In genomic region chr9:137299938-137300337, GRCh38 we compare ENCODE assay signal across 2 cellular contexts.
TF ChIP-seq lines count a peak whose summit lies in the region.

No MANE protein-coding gene starts in this region.

TF ChIP-seq in endothelial cell of umbilical vein, 7 proteins besides CTCF, POLR2A, EP300 and RAD21:
- no peak for TF ChIP-seq FOS (IDR thresholded peaks at IDR 0.05; ENCODE audit: borderline replicate concordance, insufficient read depth, low read length)
- TF ChIP-seq GATA2 (IDR thresholded peaks at IDR 0.05; ENCODE audit: insufficient read depth, insufficient read length, low read depth, low read length): no peak
- TF ChIP-seq MYC (IDR thresholded peaks at IDR 0.05; ENCODE audit: low read depth, low read length): no peak
- no peak for TF ChIP-seq POLR2AphosphoS5 (IDR thresholded peaks at IDR 0.05; ENCODE audit: insufficient read depth, low read depth, low read length)
- no peak for TF ChIP-seq JUN (IDR thresholded peaks at IDR 0.05; ENCODE audit: borderline replicate concordance, insufficient read depth, insufficient read length, low read depth)
- no peak for TF ChIP-seq EZH2 (IDR thresholded peaks at IDR 0.05; ENCODE audit: borderline replicate concordance, low read depth, low read length, severe bottlenecking)
- no peak for TF ChIP-seq MAX (IDR thresholded peaks at IDR 0.05; ENCODE audit: insufficient read depth, insufficient read length)

TF ChIP-seq in neural cell, 6 proteins besides CTCF, POLR2A, EP300 and RAD21:
- TF ChIP-seq MXI1 (conservative IDR thresholded peaks at IDR 0.05; ENCODE audit: poor library complexity, severe bottlenecking) (no peak), REST (IDR thresholded peaks at IDR 0.05; ENCODE audit: borderline replicate concordance) (no peak), POLR2AphosphoS5 (IDR thresholded peaks at IDR 0.05) (no peak), SMC3 (conservative IDR thresholded peaks at IDR 0.05; ENCODE audit: poor library complexity) (no peak), EZH2 (IDR thresholded peaks at IDR 0.05; ENCODE audit: borderline replicate concordance, insufficient read depth, low read length, poor library complexity, severe bottlenecking) (no peak), TAF1 (IDR thresholded peaks at IDR 0.05; ENCODE audit: low read depth) (no peak)
TF ChIP-seq in neural cell: peak in this region for 0.
